In genomic region chr1:153616144-153616884, GRCh38 we compare ENCODE assay signal across 1 cellular context.
A peak's percentile ranks its signal among the peaks of the same experiment; 100 is the strongest.
TF ChIP-seq lines count a peak whose summit lies in the region.

Gene S100A14 (minus strand): TSS chr1:153616325. CDS start chr1:153615858, 467 bp downstream.

TF ChIP-seq in HepG2, 621 proteins besides CTCF, POLR2A, EP300 and RAD21 (continued from another document and continues in another):
- no peak for TF ChIP-seq ZBTB40 (IDR thresholded peaks at IDR 0.05)
- TF ChIP-seq ZBTB40 (CRISPR knock-in tag; IDR thresholded peaks at IDR 0.05) = no peak
- TF ChIP-seq ZNF558 (CRISPR knock-in tag; IDR thresholded peaks at IDR 0.05; ENCODE audit: borderline replicate concordance) = no peak
- TF ChIP-seq SRY (CRISPR knock-in tag; IDR thresholded peaks at IDR 0.05) = no peak
- TF ChIP-seq PBX3 (CRISPR knock-in tag; IDR thresholded peaks at IDR 0.05; ENCODE audit: borderline replicate concordance) = no peak
- no peak for TF ChIP-seq NFIC (IDR thresholded peaks at IDR 0.05; ENCODE audit: low read length)
- no peak for TF ChIP-seq E2F5 (CRISPR knock-in tag; conservative IDR thresholded peaks at IDR 0.05)
- TF ChIP-seq E2F2 (CRISPR knock-in tag; IDR thresholded peaks at IDR 0.05; ENCODE audit: borderline replicate concordance) = no peak
- no peak for TF ChIP-seq ZNF275 (CRISPR knock-in tag; IDR thresholded peaks at IDR 0.05; ENCODE audit: borderline replicate concordance)
- no peak for TF ChIP-seq SAFB2 (CRISPR knock-in tag; IDR thresholded peaks at IDR 0.05; ENCODE audit: borderline replicate concordance, low read depth)
- TF ChIP-seq ZNF547 (CRISPR knock-in tag; IDR thresholded peaks at IDR 0.05) = no peak
- TF ChIP-seq CCDC6 (CRISPR knock-in tag; IDR thresholded peaks at IDR 0.05) = no peak
- no peak for TF ChIP-seq ELF1 (CRISPR knock-in tag; IDR thresholded peaks at IDR 0.05)
- TF ChIP-seq ZNF616 (CRISPR knock-in tag; IDR thresholded peaks at IDR 0.05; ENCODE audit: low read depth) = no peak
- TF ChIP-seq POLR2AphosphoS5 (IDR thresholded peaks at IDR 0.05; ENCODE audit: low read depth, low read length) = no peak
- TF ChIP-seq ARID4A (CRISPR knock-in tag; IDR thresholded peaks at IDR 0.05; ENCODE audit: borderline replicate concordance) = peak; percentile 27; the same call in 1 of the 2 replicates
- no peak for TF ChIP-seq HOXA5 (CRISPR knock-in tag; IDR thresholded peaks at IDR 0.05)
- TF ChIP-seq ZSCAN29 (CRISPR knock-in tag; conservative IDR thresholded peaks at IDR 0.05) = 0 out of 2 replicates have a peak, but pooled peaks have one; percentile 26
- no peak for TF ChIP-seq SRSF4 (IDR thresholded peaks at IDR 0.05; ENCODE audit: low read depth, low read length, poor library complexity, severe bottlenecking)
- peak in 1 of 2 experiments; percentile 45; a peak in 1 of 4 replicates for TF ChIP-seq ATF4 (CRISPR knock-in tag; IDR thresholded peaks at IDR 0.05)
- no peak for TF ChIP-seq ZNF260 (CRISPR knock-in tag; IDR thresholded peaks at IDR 0.05; ENCODE audit: borderline replicate concordance, low read depth)
- TF ChIP-seq SALL1 (CRISPR knock-in tag; IDR thresholded peaks at IDR 0.05) = peak; percentile 68
- no peak for TF ChIP-seq ZNF792 (CRISPR knock-in tag; IDR thresholded peaks at IDR 0.05)
- no peak for TF ChIP-seq HDAC2 (CRISPR knock-in tag; IDR thresholded peaks at IDR 0.05)
- no peak for TF ChIP-seq USF2 (IDR thresholded peaks at IDR 0.05; ENCODE audit: low read depth, low read length)
- TF ChIP-seq USF2 (CRISPR knock-in tag; IDR thresholded peaks at IDR 0.05; ENCODE audit: borderline replicate concordance) = no peak
- TF ChIP-seq PRMT3 (CRISPR knock-in tag; IDR thresholded peaks at IDR 0.05; ENCODE audit: borderline replicate concordance, low read depth) = no peak
- TF ChIP-seq MAX (IDR thresholded peaks at IDR 0.05) = peak; percentile 81
- no peak for TF ChIP-seq POGZ (CRISPR knock-in tag; IDR thresholded peaks at IDR 0.05)
- TF ChIP-seq ZNF747 (CRISPR knock-in tag; IDR thresholded peaks at IDR 0.05; ENCODE audit: borderline replicate concordance) = no peak
- TF ChIP-seq SSRP1 (CRISPR knock-in tag; IDR thresholded peaks at IDR 0.05) = no peak
- TF ChIP-seq SKIL (CRISPR knock-in tag; IDR thresholded peaks at IDR 0.05; ENCODE audit: borderline replicate concordance) = no peak
- no peak for TF ChIP-seq MIER3 (CRISPR knock-in tag; IDR thresholded peaks at IDR 0.05; ENCODE audit: borderline replicate concordance)
- TF ChIP-seq KDM3A (CRISPR knock-in tag; IDR thresholded peaks at IDR 0.05; ENCODE audit: low read depth) = no peak
- TF ChIP-seq ZNF205 (CRISPR knock-in tag; IDR thresholded peaks at IDR 0.05) = no peak
